10 cellular contexts compared by ENCODE assay signal in the genomic region with DNA sequence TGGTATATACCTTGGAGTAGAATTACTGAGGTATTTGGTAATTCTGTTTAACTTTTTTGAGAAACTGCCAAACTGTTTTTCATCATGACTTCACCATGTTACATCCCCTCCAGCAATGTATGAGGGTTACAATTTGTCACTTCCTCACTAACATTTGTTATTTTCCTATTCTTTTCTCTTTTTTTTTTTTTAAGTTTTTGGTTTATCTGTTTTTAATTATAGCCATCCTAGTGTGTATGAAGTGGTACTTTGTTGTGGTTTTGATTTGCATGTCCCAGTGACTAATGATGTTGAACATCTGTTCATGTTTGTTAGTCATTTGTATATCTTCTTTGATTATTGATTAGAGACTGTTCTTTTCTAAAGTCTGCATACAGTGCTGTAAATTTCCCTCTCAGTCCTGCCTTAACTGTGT.
DNase-seq lines count a peak whose midpoint lies in the region; ATAC-seq and TF ChIP-seq lines count a peak whose summit lies in the region.
"Had no signal": no experiment of that assay in that cellular context is flagged by ENCODE, and none has a peak within 500 bp of the region (broad histone marks: within the 10 kb centered on the region; RNA-seq: fewer than 3 reads in every experiment).

No MANE protein-coding gene starts in this region.

- H3K4me3 ChIP-seq in colonic mucosa (no peak overlapping the region), ascending aorta (no peak overlapping the region)

- peak overlapping the region; percentile 68 for H3K27ac Mint-ChIP-seq in activated T-helper 17 cell treated with anti-CD3 and anti-CD28 coated beads, Interleukin-2, amount 50 U/mL, for 72 hours
- H3K27ac Mint-ChIP-seq: T-helper 1 cell treated with Interleukin-12 subunit alpha and Interleukin-12 subunit beta and Interleukin-4 antibody, amounts not matched to agents 30 μg/mL and 1 μg/mL, for 36 hours had no signal

- H3K4me1 ChIP-seq in colonic mucosa (no peaks in the 10 kb centered on the region), ascending aorta (peaks cover 0 to 5% of the 10 kb centered on the region in 2 donors)

- H3K36me3 ChIP-seq in colonic mucosa, result no peaks in the 10 kb centered on the region
- no peaks in the 10 kb centered on the region for H3K36me3 ChIP-seq in ascending aorta

- no peak overlapping the region for H3K27ac ChIP-seq in colonic mucosa
- no peak overlapping the region for H3K27ac ChIP-seq in ascending aorta
- H3K27ac ChIP-seq: C4-2B had no signal

- DNase-seq in AG08395 (ENCODE audit: low spot score), result peak; percentile 6
- no peak for DNase-seq in colonic mucosa
- DNase-seq in NCI-H1417 (lab: John Stamatoyannopoulos, UW), result no peak
- no peak for DNase-seq in NCI-H345 (lab: John Stamatoyannopoulos, UW)
- DNase-seq in ascending aorta (ENCODE audit: low spot score in 2 of 2), result no peak

- peak; percentile 63 for ATAC-seq in GM19324 (IDR thresholded peaks at IDR 0.05; ENCODE audit: low FRiP score, unreplicated experiment)
- ATAC-seq in HG03045 (IDR thresholded peaks at IDR 0.05; ENCODE audit: unreplicated experiment), result peak; percentile 51
- ATAC-seq in activated T-helper 17 cell treated with anti-CD3 and anti-CD28 coated beads, Interleukin-2, amount 50 U/mL, for 72 hours (replicated peaks), result peak; percentile 91

- H3K27me3 ChIP-seq in colonic mucosa (no peaks in the 10 kb centered on the region), ascending aorta (no peaks in the 10 kb centered on the region)

- H3K4me1 Mint-ChIP-seq in activated T-helper 17 cell treated with anti-CD3 and anti-CD28 coated beads, Interleukin-2, amount 50 U/mL, for 72 hours, result peaks cover 16% of the 10 kb centered on the region

- TF ChIP-seq CTCF in colonic mucosa (IDR thresholded peaks at IDR 0.05) (no peak), ascending aorta (IDR thresholded peaks at IDR 0.05) (no peak)

- no peak overlapping the region for H3K4me3 Mint-ChIP-seq in activated T-helper 17 cell treated with anti-CD3 and anti-CD28 coated beads, Interleukin-2, amount 50 U/mL, for 72 hours
- H3K4me3 Mint-ChIP-seq: T-helper 1 cell treated with Interleukin-12 subunit alpha and Interleukin-12 subunit beta and Interleukin-4 antibody, amounts not matched to agents 30 μg/mL and 1 μg/mL, for 36 hours had no signal

- H3K27me3 Mint-ChIP-seq in activated T-helper 17 cell treated with anti-CD3 and anti-CD28 coated beads, Interleukin-2, amount 50 U/mL, for 72 hours, result no peaks in the 10 kb centered on the region

- no peaks in the 10 kb centered on the region for H3K36me3 Mint-ChIP-seq in activated T-helper 17 cell treated with anti-CD3 and anti-CD28 coated beads, Interleukin-2, amount 50 U/mL, for 72 hours (ENCODE audit: low read depth)

- peaks cover 10% of the 10 kb centered on the region for H3K9me3 Mint-ChIP-seq in activated T-helper 17 cell treated with anti-CD3 and anti-CD28 coated beads, Interleukin-2, amount 50 U/mL, for 72 hours

- H3K9me3 ChIP-seq in colonic mucosa (no peaks in the 10 kb centered on the region), ascending aorta (no peaks in the 10 kb centered on the region)

- intact Hi-C loops in colonic mucosa (cut with DNase I), result no loop called here
- intact Hi-C loops in ascending aorta (cut with DNase I), result no loop called here

- H3K9ac ChIP-seq in colonic mucosa (ENCODE audit: low read depth in 2 of 2, low read length in 2 of 2), result no peak overlapping the region
